12 cellular contexts compared by ENCODE assay signal in genomic region chr5:94240616-94241287, GRCh38.
DNase-seq lines count a peak whose midpoint lies in the region; ATAC-seq, FAIRE-seq and TF ChIP-seq lines count a peak whose summit lies in the region.
"Had no signal": no experiment of that assay in that cellular context is flagged by ENCODE, and none has a peak within 500 bp of the region (broad histone marks: within the 10 kb centered on the region; RNA-seq: fewer than 3 reads in every experiment).

No MANE protein-coding gene starts in this region.

- H3K27me3 Mint-ChIP-seq in GM23338 (ENCODE audit: insufficient read depth, low read depth, poor library complexity) (no peaks in the 10 kb centered on the region), natural killer cell (ENCODE audit: low read depth in 2 of 2) (no peaks in the 10 kb centered on the region)

- H3K4me3 Mint-ChIP-seq in GM23338 (no peak overlapping the region), natural killer cell (no peak overlapping the region)
- H3K4me3 Mint-ChIP-seq: CD14-positive monocyte had no signal

- no peak overlapping the region for H3K4me3 ChIP-seq in A549
- no peak overlapping the region for H3K4me3 ChIP-seq in GM23338
- no peak overlapping the region for H3K4me3 ChIP-seq in SJSA1
- no peak overlapping the region for H3K4me3 ChIP-seq in WERI-Rb-1 (ENCODE audit: low read depth, low read length)
- H3K4me3 ChIP-seq: skin epidermis had no signal

- H2AFZ ChIP-seq in GM23338, result no peak overlapping the region

- peaks cover 19% of the 10 kb centered on the region for H3K36me3 Mint-ChIP-seq in GM23338 (ENCODE audit: low read depth)
- H3K36me3 Mint-ChIP-seq in natural killer cell, result no peaks in the 10 kb centered on the region
- H3K36me3 Mint-ChIP-seq: CD14-positive monocyte had no signal

- no peaks in the 10 kb centered on the region for H3K9me3 ChIP-seq in A549
- 0 out of 2 replicates have a peak, but pooled peaks cover 4% of the 10 kb centered on the region for H3K9me3 ChIP-seq in SJSA1 (replicated peaks)
- peaks cover 1% of the 10 kb centered on the region for H3K9me3 ChIP-seq in WERI-Rb-1 (ENCODE audit: severe bottlenecking)

- ATAC-seq in A549, result no peak
- ATAC-seq in GM23338, result no peak
- no peak for ATAC-seq in natural killer cell

- no peaks in the 10 kb centered on the region for H3K9me2 ChIP-seq in GM23338 (ENCODE audit: insufficient read depth)

- peaks cover 3% of the 10 kb centered on the region; the same call in 1 of the 2 replicates for H3K79me2 ChIP-seq in GM23338 (replicated peaks; ENCODE audit: insufficient read depth)

- peak overlapping the region; percentile 6 to 38; a peak in 1 of 6 replicates for H3K27ac ChIP-seq in A549
- 0 out of 2 replicates have a peak overlapping the region, but pooled peaks have one; percentile 57 for H3K27ac ChIP-seq in GM23338 (ENCODE audit: low read depth)
- peak overlapping the region; percentile 77 for H3K27ac ChIP-seq in SJSA1
- H3K27ac ChIP-seq in WERI-Rb-1, result no peak overlapping the region
- H3K27ac ChIP-seq: skin epidermis had no signal

- intact Hi-C loops in natural killer cell (cut with micrococcal nuclease), result no loop called here

- TF ChIP-seq RAD21 in A549 (conservative IDR thresholded peaks at IDR 0.05 in 1 of 2, IDR thresholded peaks at IDR 0.05 in 1 of 2), result no peak

- WGBS in A549 (ENCODE audit: missing lambda C conversion rate), result 29% methylated on average over 5 of the region's 5 CpGs

- H3K36me3 ChIP-seq in GM23338 (ENCODE audit: insufficient read depth), result no peaks in the 10 kb centered on the region
- no peaks in the 10 kb centered on the region for H3K36me3 ChIP-seq in SJSA1
- H3K36me3 ChIP-seq in WERI-Rb-1, result no peaks in the 10 kb centered on the region

- no peaks in the 10 kb centered on the region for H3F3A ChIP-seq in GM23338 (replicated peaks; ENCODE audit: low read depth)

- H3K4me2 ChIP-seq in A549 (peak overlapping the region; percentile 47), GM23338 (no peak overlapping the region)

- POLR2A ChIA-PET in A549 (lab: Yijun Ruan, JAX), result interaction anchor here (0.6 kb wide), 1 partner anchor 219 kb away, joined by 3 read pairs; no protein-coding TSS in a partner anchor

- no peak for TF ChIP-seq POLR2A in A549 (IDR thresholded peaks at IDR 0.05; ENCODE audit: low read length)

- no peaks in the 10 kb centered on the region; the same call in 1 of the 2 replicates for H4K20me1 ChIP-seq in GM23338 (replicated peaks; ENCODE audit: insufficient read depth)

- no peak for DNase-seq in A549 (ENCODE audit: low read depth in 1 of 2, low spot score in 1 of 2)
- no peak for DNase-seq in GM23338 (ENCODE audit: low spot score)
- DNase-seq in SJSA1 (ENCODE audit: low read depth in 1 of 2, low spot score in 2 of 2), result peak in 1 of 2 experiments; percentile 25
- peak; percentile 14 for DNase-seq in iPS-NIHi11 (ENCODE audit: low spot score)
- DNase-seq in WERI-Rb-1, result no peak
- DNase-seq in Kasumi-1 (lab: John Stamatoyannopoulos, UW), result no peak
- no peak for DNase-seq in natural killer cell
- no peak for DNase-seq in HuH-7 (ENCODE audit: low spot score)
- DNase-seq: hypothalamus, NCI-H2081 treated with DMSO at 0.1 percent for 48 hours had no signal

- H3K27me3 ChIP-seq in GM23338 (ENCODE audit: insufficient read depth), result no peaks in the 10 kb centered on the region
- H3K27me3 ChIP-seq in SJSA1 (replicated peaks), result no peaks in the 10 kb centered on the region
- H3K27me3 ChIP-seq in WERI-Rb-1 (ENCODE audit: insufficient read depth, low read depth, severe bottlenecking), result no peaks in the 10 kb centered on the region

- H3K9me3 Mint-ChIP-seq in GM23338 (peaks cover 6% of the 10 kb centered on the region), natural killer cell (peaks cover 2 to 3% of the 10 kb centered on the region in 2 donors)

- no peak for TF ChIP-seq CTCF in A549 (IDR thresholded peaks at IDR 0.05)
- TF ChIP-seq CTCF in GM23338 (conservative IDR thresholded peaks at IDR 0.05; ENCODE audit: low read depth in 2 of 2), result no peak
- no peak for TF ChIP-seq CTCF in WERI-Rb-1 (IDR thresholded peaks at IDR 0.05; ENCODE audit: low read depth, low read length)
- TF ChIP-seq CTCF in natural killer cell (IDR thresholded peaks at IDR 0.05), result no peak

- no peak for FAIRE-seq in A549 (lab: Jason Lieb, UNC)

- CTCF ChIA-PET in A549 (lab: Yijun Ruan, JAX), result interaction anchor here (0.7 kb wide), 1 partner anchor 15 kb away, joined by 3 read pairs; no protein-coding TSS in a partner anchor

- H3K27ac Mint-ChIP-seq in GM23338 (0 out of 2 replicates have a peak overlapping the region, but pooled peaks have one; percentile 9), natural killer cell (no peak overlapping the region)
- H3K27ac Mint-ChIP-seq: CD14-positive monocyte had no signal

- no peak for TF ChIP-seq EP300 in A549 (IDR thresholded peaks at IDR 0.05)

- H3K4me1 Mint-ChIP-seq in GM23338 (peaks cover 26% of the 10 kb centered on the region), natural killer cell (no peaks in the 10 kb centered on the region)

- peaks cover 26% of the 10 kb centered on the region; the same call in 2 of the 3 replicates for H3K4me1 ChIP-seq in A549
- peaks cover 21% of the 10 kb centered on the region for H3K4me1 ChIP-seq in GM23338 (ENCODE audit: insufficient read depth)
- peaks cover 61% of the 10 kb centered on the region for H3K4me1 ChIP-seq in SJSA1 (replicated peaks)

TF ChIP-seq in A549, 52 proteins besides CTCF, POLR2A, EP300 and RAD21 (continues in another document):
- no peak for TF ChIP-seq ATOH8 (CRISPR knock-in tag; IDR thresholded peaks at IDR 0.05; ENCODE audit: low read depth)
- no peak for TF ChIP-seq GATA3 (IDR thresholded peaks at IDR 0.05; ENCODE audit: borderline replicate concordance)
- TF ChIP-seq FOSL2 (IDR thresholded peaks at IDR 0.05), result no peak
- TF ChIP-seq FOSL2 (CRISPR knock-in tag; IDR thresholded peaks at IDR 0.05), result no peak
- TF ChIP-seq RFX5 (IDR thresholded peaks at IDR 0.05), result no peak
- TF ChIP-seq MAFK (IDR thresholded peaks at IDR 0.05; ENCODE audit: partially characterized antibody), result no peak
- no peak for TF ChIP-seq PBX3 (IDR thresholded peaks at IDR 0.05)

TF ChIP-seq in GM23338, 12 proteins besides CTCF, POLR2A, EP300 and RAD21 (continues in another document):
- TF ChIP-seq JUNB (IDR thresholded peaks at IDR 0.05; ENCODE audit: unreplicated experiment), result no peak
- TF ChIP-seq EZH2 (IDR thresholded peaks at IDR 0.05; ENCODE audit: low read depth, unreplicated experiment), result no peak
- TF ChIP-seq EZH2phosphoT487 (IDR thresholded peaks at IDR 0.05; ENCODE audit: unreplicated experiment), result no peak
- TF ChIP-seq NANOG (IDR thresholded peaks at IDR 0.05; ENCODE audit: borderline replicate concordance), result no peak
- TF ChIP-seq, protein P1, sequence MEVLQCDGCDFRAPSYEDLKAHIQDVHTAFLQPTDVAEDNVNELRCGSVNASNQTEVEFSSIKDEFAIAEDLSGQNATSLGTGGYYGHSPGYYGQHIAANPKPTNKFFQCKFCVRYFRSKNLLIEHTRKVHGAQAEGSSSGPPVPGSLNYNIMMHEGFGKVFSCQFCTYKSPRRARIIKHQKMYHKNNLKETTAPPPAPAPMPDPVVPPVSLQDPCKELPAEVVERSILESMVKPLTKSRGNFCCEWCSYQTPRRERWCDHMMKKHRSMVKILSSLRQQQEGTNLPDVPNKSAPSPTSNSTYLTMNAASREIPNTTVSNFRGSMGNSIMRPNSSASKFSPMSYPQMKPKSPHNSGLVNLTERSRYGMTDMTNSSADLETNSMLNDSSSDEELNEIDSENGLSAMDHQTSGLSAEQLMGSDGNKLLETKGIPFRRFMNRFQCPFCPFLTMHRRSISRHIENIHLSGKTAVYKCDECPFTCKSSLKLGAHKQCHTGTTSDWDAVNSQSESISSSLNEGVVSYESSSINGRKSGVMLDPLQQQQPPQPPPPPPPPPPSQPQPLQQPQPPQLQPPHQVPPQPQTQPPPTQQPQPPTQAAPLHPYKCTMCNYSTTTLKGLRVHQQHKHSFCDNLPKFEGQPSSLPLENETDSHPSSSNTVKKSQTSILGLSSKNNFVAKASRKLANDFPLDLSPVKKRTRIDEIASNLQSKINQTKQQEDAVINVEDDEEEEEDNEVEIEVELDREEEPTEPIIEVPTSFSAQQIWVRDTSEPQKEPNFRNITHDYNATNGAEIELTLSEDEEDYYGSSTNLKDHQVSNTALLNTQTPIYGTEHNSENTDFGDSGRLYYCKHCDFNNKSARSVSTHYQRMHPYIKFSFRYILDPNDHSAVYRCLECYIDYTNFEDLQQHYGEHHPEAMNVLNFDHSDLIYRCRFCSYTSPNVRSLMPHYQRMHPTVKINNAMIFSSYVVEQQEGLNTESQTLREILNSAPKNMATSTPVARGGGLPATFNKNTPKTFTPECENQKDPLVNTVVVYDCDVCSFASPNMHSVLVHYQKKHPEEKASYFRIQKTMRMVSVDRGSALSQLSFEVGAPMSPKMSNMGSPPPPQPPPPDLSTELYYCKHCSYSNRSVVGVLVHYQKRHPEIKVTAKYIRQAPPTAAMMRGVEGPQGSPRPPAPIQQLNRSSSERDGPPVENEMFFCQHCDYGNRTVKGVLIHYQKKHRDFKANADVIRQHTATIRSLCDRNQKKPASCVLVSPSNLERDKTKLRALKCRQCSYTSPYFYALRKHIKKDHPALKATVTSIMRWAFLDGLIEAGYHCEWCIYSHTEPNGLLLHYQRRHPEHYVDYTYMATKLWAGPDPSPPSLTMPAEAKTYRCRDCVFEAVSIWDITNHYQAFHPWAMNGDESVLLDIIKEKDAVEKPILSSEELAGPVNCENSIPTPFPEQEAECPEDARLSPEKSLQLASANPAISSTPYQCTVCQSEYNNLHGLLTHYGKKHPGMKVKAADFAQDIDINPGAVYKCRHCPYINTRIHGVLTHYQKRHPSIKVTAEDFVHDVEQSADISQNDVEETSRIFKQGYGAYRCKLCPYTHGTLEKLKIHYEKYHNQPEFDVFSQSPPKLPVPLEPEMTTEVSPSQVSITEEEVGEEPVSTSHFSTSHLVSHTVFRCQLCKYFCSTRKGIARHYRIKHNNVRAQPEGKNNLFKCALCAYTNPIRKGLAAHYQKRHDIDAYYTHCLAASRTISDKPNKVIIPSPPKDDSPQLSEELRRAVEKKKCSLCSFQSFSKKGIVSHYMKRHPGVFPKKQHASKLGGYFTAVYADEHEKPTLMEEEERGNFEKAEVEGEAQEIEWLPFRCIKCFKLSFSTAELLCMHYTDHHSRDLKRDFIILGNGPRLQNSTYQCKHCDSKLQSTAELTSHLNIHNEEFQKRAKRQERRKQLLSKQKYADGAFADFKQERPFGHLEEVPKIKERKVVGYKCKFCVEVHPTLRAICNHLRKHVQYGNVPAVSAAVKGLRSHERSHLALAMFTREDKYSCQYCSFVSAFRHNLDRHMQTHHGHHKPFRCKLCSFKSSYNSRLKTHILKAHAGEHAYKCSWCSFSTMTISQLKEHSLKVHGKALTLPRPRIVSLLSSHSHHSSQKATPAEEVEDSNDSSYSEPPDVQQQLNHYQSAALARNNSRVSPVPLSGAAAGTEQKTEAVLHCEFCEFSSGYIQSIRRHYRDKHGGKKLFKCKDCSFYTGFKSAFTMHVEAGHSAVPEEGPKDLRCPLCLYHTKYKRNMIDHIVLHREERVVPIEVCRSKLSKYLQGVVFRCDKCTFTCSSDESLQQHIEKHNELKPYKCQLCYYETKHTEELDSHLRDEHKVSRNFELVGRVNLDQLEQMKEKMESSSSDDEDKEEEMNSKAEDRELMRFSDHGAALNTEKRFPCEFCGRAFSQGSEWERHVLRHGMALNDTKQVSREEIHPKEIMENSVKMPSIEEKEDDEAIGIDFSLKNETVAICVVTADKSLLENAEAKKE (CRISPR knock-in tag; IDR thresholded peaks at IDR 0.05), result no peak
